8 cellular contexts compared by ENCODE assay signal in the genomic region with DNA sequence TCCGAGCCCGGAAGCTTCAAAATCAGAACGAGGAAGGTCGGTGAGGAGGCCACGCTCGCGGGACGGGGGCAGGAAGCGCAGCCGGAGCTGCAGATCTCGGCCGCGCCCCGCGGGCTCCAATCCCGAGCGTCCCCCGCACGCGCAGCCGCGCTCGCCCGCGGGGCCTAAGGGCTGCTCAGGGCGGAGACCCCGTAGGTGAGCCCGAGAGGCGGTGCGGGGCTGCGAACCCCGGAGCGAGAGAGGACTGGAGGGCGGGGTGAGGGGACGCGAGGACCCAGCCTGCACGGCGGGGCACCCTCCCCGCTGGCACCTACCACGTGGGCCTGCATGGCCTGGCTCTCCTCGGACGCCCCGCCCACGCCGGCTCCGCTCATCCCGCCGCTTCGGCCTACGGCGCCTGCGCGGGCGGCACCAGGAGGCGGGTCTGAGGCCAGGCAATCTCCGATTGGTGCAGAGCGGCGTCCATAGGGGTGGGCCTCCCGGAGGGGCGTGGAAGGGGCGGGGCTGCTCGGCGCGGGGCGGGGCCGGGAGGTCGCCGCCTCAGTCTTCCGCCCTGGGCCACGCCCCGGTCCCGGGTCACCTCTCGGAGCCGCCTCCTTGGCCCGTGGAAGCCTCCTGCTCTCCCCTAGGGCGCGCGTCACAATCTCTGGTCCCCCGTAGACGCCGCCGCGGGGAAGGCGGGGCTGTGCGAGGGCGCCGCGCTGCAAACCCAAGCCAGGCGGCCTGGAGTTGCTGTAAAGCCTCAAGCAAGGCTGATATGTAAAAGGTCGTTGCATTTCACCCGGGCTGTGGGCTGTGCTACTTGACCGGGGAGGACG. TPM values are rescaled to one million over a fixed set of nuclear protein-coding genes. Genes with fewer than 3 reads are reported as not detected.
DNase-seq lines count a peak whose midpoint lies in the region; ATAC-seq, FAIRE-seq and TF ChIP-seq lines count a peak whose summit lies in the region.

No MANE protein-coding gene starts in this region.

- DNase-seq in GM12891 (ENCODE audit: insufficient read length, low spot score) = peak; percentile 96
- peak; percentile 100 for DNase-seq in NCI-H1436 (lab: John Stamatoyannopoulos, UW)
- peak; percentile 92 to 99 (median 97) for DNase-seq in T-cell
- peak; percentile 88 for DNase-seq in amniotic stem cell (lab: John Stamatoyannopoulos, UW)
- peak; percentile 99 for DNase-seq in left ventricle myocardium superior
- peak; percentile 96 for DNase-seq in prostate gland (ENCODE audit: low spot score)

- H3K9me3 Mint-ChIP-seq in T-cell = no peaks in the 10 kb centered on the region

- H3K36me3 Mint-ChIP-seq in T-cell = peaks cover 2% of the 10 kb centered on the region

- ATAC-seq in HG02798 (IDR thresholded peaks at IDR 0.05; ENCODE audit: poor library complexity, unreplicated experiment) (peak; percentile 94), T-cell (replicated peaks in 1 of 4) (peak; percentile 82 to 89 (median 86)), left ventricle myocardium superior (peak; percentile 96)

- peak overlapping the region; percentile 71 to 78 for H3K27ac ChIP-seq in prostate gland
- peak overlapping the region; percentile 57 for H3K27ac ChIP-seq in urinary bladder (ENCODE audit: low read depth)

- H3K4me1 Mint-ChIP-seq in T-cell = peaks cover 24 to 48% (median 41%) of the 10 kb centered on the region in 3 donors

- H3K4me3 ChIP-seq in prostate gland (peak overlapping the region; percentile 72 to 84), urinary bladder (ENCODE audit: low read depth, low read length) (peak overlapping the region; percentile 73)

- POLR2A ChIA-PET in T-cell (lab: Charles Lee) = interaction anchor here in 1 of 2 donors (0.5 kb wide), 1 partner anchor 29 kb away, joined by 5 read pairs; no protein-coding TSS in a partner anchor

- intact Hi-C loops in left ventricle myocardium superior (cut with micrococcal nuclease) = no loop called here
- intact Hi-C loops in prostate gland (cut with DNase I) = loop anchor here (2.0 kb wide), 1 partner anchor 27 kb away; the partner anchor contains the start of gene METRNL

- H3K4me1 ChIP-seq in prostate gland (replicated peaks) (peaks cover 8% of the 10 kb centered on the region), urinary bladder (ENCODE audit: insufficient read depth) (peaks cover 2% of the 10 kb centered on the region)

- peak; percentile 96 for FAIRE-seq in GM12891 (lab: Jason Lieb, UNC)

- WGBS in prostate gland = under 1% methylated on average over 88 of the region's 93 CpGs
- WGBS in urinary bladder = under 1% methylated on average over 93 of the region's 93 CpGs

- no peaks in the 10 kb centered on the region for H3K27me3 ChIP-seq in prostate gland (replicated peaks; ENCODE audit: insufficient read depth)

- H3K36me3 ChIP-seq in prostate gland (no peaks in the 10 kb centered on the region), urinary bladder (ENCODE audit: insufficient read depth) (peaks cover 3% of the 10 kb centered on the region)

- H3K27ac Mint-ChIP-seq in T-cell = peak overlapping the region; percentile 85 to 87

- H3K27me3 Mint-ChIP-seq in T-cell = no peaks in the 10 kb centered on the region

- CTCF ChIA-PET in T-cell (lab: Charles Lee) = interaction anchor here in 1 of 2 donors (0.8 kb wide), 1 partner anchor 62 kb away, joined by 3 read pairs; no protein-coding TSS in a partner anchor

- TF ChIP-seq POLR2A in GM12891 (IDR thresholded peaks at IDR 0.05; ENCODE audit: low read depth, low read length) (peak; percentile 77), prostate gland (IDR thresholded peaks at IDR 0.05) (peak; percentile 88)

- peak overlapping the region; percentile 76 to 91 (median 82) for H3K4me3 Mint-ChIP-seq in T-cell

- peak in 1 of 4 experiments; percentile 12 for TF ChIP-seq CTCF in prostate gland (IDR thresholded peaks at IDR 0.05)

- no peaks in the 10 kb centered on the region for H3K9me3 ChIP-seq in prostate gland

TF ChIP-seq in GM12891, 5 proteins besides CTCF, POLR2A, EP300 and RAD21:
- TF ChIP-seq POU2F2 (IDR thresholded peaks at IDR 0.05; ENCODE audit: low read depth, low read length) (peak; percentile 27; the same call in 1 of the 2 replicates), SPI1 (IDR thresholded peaks at IDR 0.05; ENCODE audit: low read depth, low read length) (no peak; the same call in 1 of the 2 replicates), PAX5 (IDR thresholded peaks at IDR 0.05; ENCODE audit: insufficient read depth, low read length, severe bottlenecking) (no peak), TAF1 (IDR thresholded peaks at IDR 0.05; ENCODE audit: low read depth, low read length) (peak; percentile 30; the same call in 1 of the 2 replicates), POLR2AphosphoS5 (IDR thresholded peaks at IDR 0.05; ENCODE audit: low read depth, low read length) (peak; percentile 73)

RNA-seq across cellular contexts. Expression of gene METRNL, which starts 27.8 kb away (rescaled TPM):
- 6.0 TPM for polyA plus RNA-seq in GM12891 (2012; ENCODE audit: low read depth, missing spikeins)
- total RNA-seq in T-cell (10 to 100 TPM in 3 of 5 donors, 1 to 10 TPM in 2; 7.0 to 50.8 (median 11.9) TPM), left ventricle myocardium superior (68.4 TPM), prostate gland (10 to 100 TPM; 22.4 to 59.4 TPM), urinary bladder (37.7 TPM)
- 118 TPM for polyA plus RNA-seq in urinary bladder

Comparison
In these comparisons a context has a peak if more than half of its experiments do, and no peak if none do; other contexts are left out.
1. Peak in every context shown above with its lines: DNase-seq, ATAC-seq, H3K4me3 ChIP-seq and H3K27ac ChIP-seq.